ENCODE assay signal across 9 cellular contexts in genomic region chr14:102779574-102780315, GRCh38. TPM values are rescaled to one million over a fixed set of nuclear protein-coding genes. Genes with fewer than 3 reads are reported as not detected.
DNase-seq lines count a peak whose midpoint lies in the region; ATAC-seq and TF ChIP-seq lines count a peak whose summit lies in the region.
"Had no signal": no experiment of that assay in that cellular context is flagged by ENCODE, and none has a peak within 500 bp of the region (broad histone marks: within the 10 kb centered on the region; RNA-seq: fewer than 3 reads in every experiment).

No MANE protein-coding gene starts in this region.

- POLR2A ChIA-PET in CD4-positive, alpha-beta memory T cell (lab: Charles Lee; ENCODE audit: partially characterized antibody): interaction anchor here (1.7 kb wide), 1 partner anchor 39 kb away, joined by 4 read pairs; no protein-coding TSS in a partner anchor
- POLR2A ChIA-PET in HCT116 (lab: Charles Lee): no interaction called here

- H3K27ac ChIP-seq in CD4-positive, alpha-beta memory T cell (ENCODE audit: low read depth, low read length): peak overlapping the region; percentile 90
- no peak overlapping the region for H3K27ac ChIP-seq in HCT116 (ENCODE audit: low read depth, low read length)
- H3K27ac ChIP-seq in mesenchymal stem cell (ENCODE audit: low read length, poor library complexity, severe bottlenecking): no peak overlapping the region
- H3K27ac ChIP-seq: upper lobe of left lung had no signal

- H2AFZ ChIP-seq in HCT116 (ENCODE audit: low read depth, low read length, poor library complexity, severe bottlenecking): no peak overlapping the region
- H2AFZ ChIP-seq in mesenchymal stem cell (ENCODE audit: low read depth, low read length): no peak overlapping the region

- peaks cover 67% of the 10 kb centered on the region for H3K79me2 ChIP-seq in HCT116 (ENCODE audit: insufficient read depth, low read length)

- no peak overlapping the region for H3K9ac ChIP-seq in HCT116 (ENCODE audit: low read length)
- peak overlapping the region; percentile 86 for H3K9ac ChIP-seq in mesenchymal stem cell (ENCODE audit: low read length)

- peaks cover 0 to 6% (median 0%) of the 10 kb centered on the region in 8 donors for H3K9me3 Mint-ChIP-seq in CD4-positive, alpha-beta memory T cell
- no peaks in the 10 kb centered on the region for H3K9me3 Mint-ChIP-seq in activated T-helper 1 cell treated with anti-CD3 and anti-CD28 coated beads, Interleukin-12 subunit alpha, Interleukin-12 subunit beta, Interleukin-2, Interleukin-4 antibody, amounts not matched to agents 30 ng/mL and 10 ng/mL and 1 ng/mL, durations not matched to agents 14 hours and 24 hours and 36 hours

- no peak overlapping the region for H3K4ac ChIP-seq in mesenchymal stem cell (ENCODE audit: low read depth in 1 of 2, low read length in 2 of 2)

- no peak overlapping the region for H4K8ac ChIP-seq in mesenchymal stem cell (ENCODE audit: low read length)

- peak overlapping the region; percentile 65 to 94 (median 92) for H3K4me3 Mint-ChIP-seq in CD4-positive, alpha-beta memory T cell
- peak overlapping the region; percentile 91 for H3K4me3 Mint-ChIP-seq in activated T-helper 1 cell treated with anti-CD3 and anti-CD28 coated beads, Interleukin-12 subunit alpha, Interleukin-12 subunit beta, Interleukin-2, Interleukin-4 antibody, amounts not matched to agents 30 ng/mL and 10 ng/mL and 1 ng/mL, durations not matched to agents 14 hours and 24 hours and 36 hours

- H3K36me3 Mint-ChIP-seq in CD4-positive, alpha-beta memory T cell: peaks cover 10 to 21% of the 10 kb centered on the region in 2 donors
- H3K36me3 Mint-ChIP-seq in activated T-helper 1 cell treated with anti-CD3 and anti-CD28 coated beads, Interleukin-12 subunit alpha, Interleukin-12 subunit beta, Interleukin-2, Interleukin-4 antibody, amounts not matched to agents 30 ng/mL and 10 ng/mL and 1 ng/mL, durations not matched to agents 14 hours and 24 hours and 36 hours (ENCODE audit: low read depth): peaks cover 30% of the 10 kb centered on the region

- no peaks in the 10 kb centered on the region for H3K36me3 ChIP-seq in CD4-positive, alpha-beta memory T cell (ENCODE audit: insufficient read depth, low read length)
- H3K36me3 ChIP-seq in HCT116 (ENCODE audit: control insufficient read depth in 1 of 2, insufficient read depth in 2 of 2, low read length in 2 of 2) (no peaks in the 10 kb centered on the region), mesenchymal stem cell (ENCODE audit: control insufficient read depth in 1 of 2, insufficient read depth in 2 of 2, low read depth in 1 of 2, low read length in 2 of 2) (no peaks in the 10 kb centered on the region)
- H3K36me3 ChIP-seq: upper lobe of left lung had no signal

- H3K9me2 ChIP-seq in HCT116 (ENCODE audit: insufficient read depth): no peaks in the 10 kb centered on the region

- H2BK120ac ChIP-seq in mesenchymal stem cell (ENCODE audit: low read depth, low read length): no peak overlapping the region

- no peak overlapping the region for H2BK15ac ChIP-seq in mesenchymal stem cell (ENCODE audit: low read depth, poor library complexity, severe bottlenecking)

- no TSS peak for BruUV-seq in HCT116 (replicated peaks; lab: Mats Ljungman, UMichigan)

- peak overlapping the region; percentile 82 for H3K4me2 ChIP-seq in HCT116 (ENCODE audit: low read length)
- no peak overlapping the region for H3K4me2 ChIP-seq in mesenchymal stem cell (ENCODE audit: low read length, poor library complexity, severe bottlenecking)

- no peak overlapping the region for H4K91ac ChIP-seq in mesenchymal stem cell (ENCODE audit: low read length)

- H3K4me1 Mint-ChIP-seq in CD4-positive, alpha-beta memory T cell: peaks cover 45 to 79% (median 60%) of the 10 kb centered on the region in 4 donors
- H3K4me1 Mint-ChIP-seq in activated T-helper 1 cell treated with anti-CD3 and anti-CD28 coated beads, Interleukin-12 subunit alpha, Interleukin-12 subunit beta, Interleukin-2, Interleukin-4 antibody, amounts not matched to agents 30 ng/mL and 10 ng/mL and 1 ng/mL, durations not matched to agents 14 hours and 24 hours and 36 hours (ENCODE audit: low read depth): peaks cover 66% of the 10 kb centered on the region

- no peak overlapping the region for H3K14ac ChIP-seq in mesenchymal stem cell (ENCODE audit: low read length in 2 of 2)

- CTCF ChIA-PET in CD4-positive, alpha-beta memory T cell (lab: Charles Lee; ENCODE audit: partially characterized antibody): interaction anchor here (1.1 kb wide), 1 partner anchor 9 kb away, joined by 3 read pairs; no protein-coding TSS in a partner anchor
- CTCF ChIA-PET in HCT116 (lab: Charles Lee): no interaction called here

- H3K27me3 ChIP-seq in CD4-positive, alpha-beta memory T cell (ENCODE audit: insufficient read depth, low read length): no peaks in the 10 kb centered on the region
- no peaks in the 10 kb centered on the region for H3K27me3 ChIP-seq in HCT116 (ENCODE audit: insufficient read depth, low read length)
- no peaks in the 10 kb centered on the region for H3K27me3 ChIP-seq in mesenchymal stem cell (ENCODE audit: control insufficient read depth in 1 of 2, insufficient read depth in 1 of 2, low read length in 2 of 2)
- H3K27me3 ChIP-seq: upper lobe of left lung had no signal

- H2BK5ac ChIP-seq in mesenchymal stem cell (ENCODE audit: low read depth, low read length, poor library complexity, severe bottlenecking): no peak overlapping the region

- WGBS in mesenchymal stem cell: 97% methylated on average over 11 of the region's 13 CpGs

- DNase-seq in CD4-positive, alpha-beta memory T cell: no peak
- DNase-seq in HCT116 (ENCODE audit: low read depth, low spot score) (no peak), mesenchymal stem cell (peak; percentile 44), HPDE6-E6E7 (ENCODE audit: extremely low spot score) (no peak)
- no peak for DNase-seq in activated T-helper 1 cell treated with anti-CD3 and anti-CD28 coated beads, Interleukin-12 subunit alpha, Interleukin-12 subunit beta, Interleukin-2, Interleukin-4 antibody, amounts not matched to agents 30 ng/mL and 10 ng/mL and 1 ng/mL, durations not matched to agents 14 hours and 24 hours and 36 hours (ENCODE audit: low spot score)
- no peak for DNase-seq in NK-92 treated with Interleukin-12 subunit alpha and Interleukin-12 subunit beta, amount 100 ng/mL, for 24 hours (lab: John Stamatoyannopoulos, UW)
- DNase-seq in stimulated activated CD4-positive, alpha-beta T cell treated with anti-CD3 and anti-CD28 coated beads, Interleukin-4, amount 100 ng/mL, for 1 hour: no peak
- DNase-seq: upper lobe of left lung had no signal

- no peaks in the 10 kb centered on the region for H4K20me1 ChIP-seq in HCT116 (ENCODE audit: insufficient read depth)

- H2AK5ac ChIP-seq in mesenchymal stem cell (ENCODE audit: low read length, severe bottlenecking): no peak overlapping the region

- H3K79me1 ChIP-seq in mesenchymal stem cell (replicated peaks; ENCODE audit: low read length, poor library complexity, severe bottlenecking): peaks cover 14% of the 10 kb centered on the region

- H2BK12ac ChIP-seq in mesenchymal stem cell (ENCODE audit: low read length in 2 of 2): no peak overlapping the region

- peak overlapping the region; percentile 13 to 93 (median 65) for H3K27ac Mint-ChIP-seq in CD4-positive, alpha-beta memory T cell
- H3K27ac Mint-ChIP-seq in activated T-helper 1 cell treated with anti-CD3 and anti-CD28 coated beads, Interleukin-12 subunit alpha, Interleukin-12 subunit beta, Interleukin-2, Interleukin-4 antibody, amounts not matched to agents 30 ng/mL and 10 ng/mL and 1 ng/mL, durations not matched to agents 14 hours and 24 hours and 36 hours: peak overlapping the region; percentile 59

- H3K27me3 Mint-ChIP-seq in CD4-positive, alpha-beta memory T cell: peaks cover 0 to under 1% of the 10 kb centered on the region in 2 donors
- no peaks in the 10 kb centered on the region for H3K27me3 Mint-ChIP-seq in activated T-helper 1 cell treated with anti-CD3 and anti-CD28 coated beads, Interleukin-12 subunit alpha, Interleukin-12 subunit beta, Interleukin-2, Interleukin-4 antibody, amounts not matched to agents 30 ng/mL and 10 ng/mL and 1 ng/mL, durations not matched to agents 14 hours and 24 hours and 36 hours (ENCODE audit: insufficient read depth)

- no peak for TF ChIP-seq RAD21 in HCT116 (IDR thresholded peaks at IDR 0.05; ENCODE audit: low read depth)

- peak overlapping the region; percentile 24 to 55 for H3K4me3 ChIP-seq in CD4-positive, alpha-beta memory T cell (ENCODE audit: low read length in 2 of 2)
- H3K4me3 ChIP-seq in HCT116 (replicated peaks in 1 of 2; ENCODE audit: low read depth in 1 of 2, low read length in 2 of 2) (no peak overlapping the region), mesenchymal stem cell (ENCODE audit: insufficient read depth in 1 of 2, low read depth in 1 of 2, low read length in 2 of 2) (peak overlapping the region in 1 of 2 experiments; percentile 81)

- no peak for ATAC-seq in HCT116
- ATAC-seq in HG02588 (IDR thresholded peaks at IDR 0.05; ENCODE audit: unreplicated experiment): no peak

- no peak for TF ChIP-seq CTCF in HCT116 (IDR thresholded peaks at IDR 0.05 in 2 of 3, conservative IDR thresholded peaks at IDR 0.05 in 1 of 3; ENCODE audit: borderline replicate concordance in 1 of 3, insufficient read depth in 1 of 3, low read depth in 2 of 3, low read length in 2 of 3)

- no peak for TF ChIP-seq POLR2A in HCT116 (IDR thresholded peaks at IDR 0.05; ENCODE audit: borderline replicate concordance, extremely low read depth, insufficient read depth, insufficient read length)

- H3K9me3 ChIP-seq in CD4-positive, alpha-beta memory T cell (ENCODE audit: control insufficient read depth in 1 of 2, low read length in 2 of 2): no peaks in the 10 kb centered on the region
- H3K9me3 ChIP-seq in HCT116 (ENCODE audit: control insufficient read depth in 1 of 2, insufficient read depth in 1 of 2, low read depth in 1 of 2, low read length in 2 of 2) (no peaks in the 10 kb centered on the region), mesenchymal stem cell (ENCODE audit: control insufficient read depth, low read length) (no peaks in the 10 kb centered on the region)
- H3K9me3 ChIP-seq: upper lobe of left lung had no signal

- intact Hi-C loops in CD4-positive, alpha-beta memory T cell (cut with micrococcal nuclease): loop anchor here (5.0 to 10.0 kb wide), 2 partner anchors 187 to 275 kb away; partner anchors contain the start of genes CDC42BPB and RCOR1
- intact Hi-C loops in HCT116 (cut with micrococcal nuclease): loop anchor here (10.0 kb wide), 1 partner anchor 255 kb away; no protein-coding TSS in a partner anchor
- intact Hi-C loops in activated T-helper 1 cell treated with anti-CD3 and anti-CD28 coated beads, Interleukin-12 subunit alpha, Interleukin-12 subunit beta, Interleukin-2, Interleukin-4 antibody, amounts not matched to agents 30 ng/mL and 10 ng/mL and 1 ng/mL, durations not matched to agents 14 hours and 24 hours and 36 hours (cut with micrococcal nuclease): loop anchor here (2.0 to 10.0 kb wide), 4 partner anchors 15 to 255 kb away; partner anchors contain the start of gene RCOR1

- peaks cover 71% of the 10 kb centered on the region for H3K4me1 ChIP-seq in CD4-positive, alpha-beta memory T cell (ENCODE audit: insufficient read depth, low read length)
- H3K4me1 ChIP-seq in HCT116 (ENCODE audit: control insufficient read depth in 1 of 2, insufficient read depth in 2 of 2, low read length in 2 of 2): peaks cover 17 to 43% of the 10 kb centered on the region in 2 experiments
- peaks cover 9% of the 10 kb centered on the region for H3K4me1 ChIP-seq in mesenchymal stem cell (ENCODE audit: control insufficient read depth, insufficient read depth, low read depth, low read length)

- H3K18ac ChIP-seq in mesenchymal stem cell (ENCODE audit: low read depth in 1 of 2, low read length in 2 of 2): no peak overlapping the region

- RAD21 ChIA-PET in HCT116 (lab: Charles Lee; ENCODE audit: low non-redundant PET in 1 of 2, low total read pairs in 2 of 2, uncharacterized antibody in 2 of 2, unreplicated experiment in 2 of 2): no interaction called here

- H3K23ac ChIP-seq in mesenchymal stem cell (ENCODE audit: low read length in 2 of 2): no peak overlapping the region

RNA-seq across cellular contexts. Expression of gene TRAF3, which starts 2.5 kb away (rescaled TPM):
- 10 to 100 TPM; 43.4 to 44.8 TPM for total RNA-seq in CD4-positive, alpha-beta memory T cell
- 10 to 100 TPM; 14.9 to 21.0 TPM for polyA plus RNA-seq in CD4-positive, alpha-beta memory T cell
- 32.1 TPM for total RNA-seq in HCT116 (2021; ENCODE audit: unreplicated experiment)
- polyA plus RNA-seq in HCT116 (2012): 17.0 and 19.8 TPM in 2 replicates
- total RNA-seq in activated T-helper 1 cell treated with anti-CD3 and anti-CD28 coated beads, Interleukin-12 subunit alpha, Interleukin-12 subunit beta, Interleukin-2, Interleukin-4 antibody, amounts not matched to agents 30 ng/mL and 10 ng/mL and 1 ng/mL, durations not matched to agents 14 hours and 24 hours and 36 hours: 69.2 and 73.1 TPM in 2 replicates
- polyA plus RNA-seq in mesenchymal stem cell (2013, experiment 1 of 2): 10.7 TPM
- 11.9 TPM for polyA plus RNA-seq in mesenchymal stem cell (2013, experiment 2 of 2)

Comparison
In these comparisons a context has a peak if more than half of its experiments do, and no peak if none do; other contexts are left out.
1. H3K4me3 ChIP-seq: peak in CD4-positive, alpha-beta memory T cell (2 of 2); none in HCT116 (0 of 2).